Comparison of ENCODE assay signal across 15 cellular contexts in genomic region chr20:51062065-51062464, GRCh38. TPM values are rescaled to one million over a fixed set of nuclear protein-coding genes. Genes with fewer than 3 reads are reported as not detected.
DNase-seq lines count a peak whose midpoint lies in the region; TF ChIP-seq lines count a peak whose summit lies in the region.
"Had no signal": no experiment of that assay in that cellular context is flagged by ENCODE, and none has a peak within 500 bp of the region (broad histone marks: within the 10 kb centered on the region; RNA-seq: fewer than 3 reads in every experiment).

No MANE protein-coding gene starts in this region.

- POLR2A ChIA-PET in activated CD4-positive, alpha-beta memory T cell treated with anti-CD3 and anti-CD28 coated beads for 36 hours (lab: Charles Lee): no interaction called here
- POLR2A ChIA-PET in activated CD4-positive, alpha-beta memory T cell treated with anti-CD3 and anti-CD28 coated beads, Interleukin-2, amount 10 ng/mL, durations not matched to agents 7 days and 5 days (lab: Charles Lee): no interaction called here

- peak; percentile 84 for DNase-seq in activated CD4-positive, alpha-beta memory T cell treated with anti-CD3 and anti-CD28 coated beads for 36 hours
- DNase-seq in activated CD4-positive, alpha-beta memory T cell treated with anti-CD3 and anti-CD28 coated beads, Interleukin-2, amount 10 ng/mL, durations not matched to agents 7 days and 5 days: no peak
- DNase-seq in activated T-cell treated with anti-CD3 and anti-CD28 coated beads, Interleukin-2, amount 50 U/mL, for 48 hours: peak; percentile 71 to 76
- DNase-seq in mesenteric fat pad (ENCODE audit: low spot score): peak; percentile 16
- peak; percentile 15 for DNase-seq in stimulated activated CD8-positive, alpha-beta memory T cell treated with anti-CD3 and anti-CD28 coated beads, Interleukin-7, amount 100 ng/mL, for 24 hours (ENCODE audit: low read depth)
- no peak for DNase-seq in endothelial cell (ENCODE audit: low spot score)
- DNase-seq in G401 (ENCODE audit: low spot score): no peak
- no peak for DNase-seq in SW480 (ENCODE audit: low spot score)
- DNase-seq: anterior cingulate cortex, erythroblast, heart left ventricle, kidney glomerular epithelial cell, NCI-H187 treated with DMSO at 0.1 percent for 48 hours, NCI-H524 treated with DMSO at 0.1 percent for 48 hours, SW 1271 had no signal

- TF ChIP-seq CTCF in endothelial cell (IDR thresholded peaks at IDR 0.05; ENCODE audit: unreplicated experiment): no peak

- CTCF ChIA-PET in activated CD4-positive, alpha-beta memory T cell treated with anti-CD3 and anti-CD28 coated beads for 36 hours (lab: Charles Lee): interaction anchor here (1.1 kb wide), 1 partner anchor 130 kb away, joined by 3 read pairs; no protein-coding TSS in a partner anchor
- CTCF ChIA-PET in activated CD4-positive, alpha-beta memory T cell treated with anti-CD3 and anti-CD28 coated beads, Interleukin-2, amount 10 ng/mL, durations not matched to agents 7 days and 5 days (lab: Charles Lee): no interaction called here

- intact Hi-C loops in activated CD4-positive, alpha-beta memory T cell treated with anti-CD3 and anti-CD28 coated beads for 36 hours (cut with micrococcal nuclease): loop anchor here (1.0 to 10.0 kb wide), 4 partner anchors 82 to 573 kb away; no protein-coding TSS in a partner anchor

- peak overlapping the region; percentile 71 for H3K27ac Mint-ChIP-seq in activated CD4-positive, alpha-beta memory T cell treated with anti-CD3 and anti-CD28 coated beads for 36 hours
- H3K27ac Mint-ChIP-seq in activated CD4-positive, alpha-beta memory T cell treated with anti-CD3 and anti-CD28 coated beads, Interleukin-2, amount 10 ng/mL, durations not matched to agents 7 days and 5 days: no peak overlapping the region
- H3K27ac Mint-ChIP-seq in endothelial cell (ENCODE audit: unreplicated experiment): no peak overlapping the region

- peaks cover 48% of the 10 kb centered on the region for H3K4me1 Mint-ChIP-seq in activated CD4-positive, alpha-beta memory T cell treated with anti-CD3 and anti-CD28 coated beads for 36 hours (ENCODE audit: low read depth)
- peaks cover 8% of the 10 kb centered on the region for H3K4me1 Mint-ChIP-seq in activated CD4-positive, alpha-beta memory T cell treated with anti-CD3 and anti-CD28 coated beads, Interleukin-2, amount 10 ng/mL, durations not matched to agents 7 days and 5 days
- no peaks in the 10 kb centered on the region for H3K4me1 Mint-ChIP-seq in endothelial cell (ENCODE audit: unreplicated experiment)

- peaks cover 29% of the 10 kb centered on the region for H3K27me3 Mint-ChIP-seq in activated CD4-positive, alpha-beta memory T cell treated with anti-CD3 and anti-CD28 coated beads for 36 hours
- peaks cover 40% of the 10 kb centered on the region for H3K27me3 Mint-ChIP-seq in activated CD4-positive, alpha-beta memory T cell treated with anti-CD3 and anti-CD28 coated beads, Interleukin-2, amount 10 ng/mL, durations not matched to agents 7 days and 5 days
- H3K27me3 Mint-ChIP-seq in endothelial cell (ENCODE audit: unreplicated experiment): peaks cover 4% of the 10 kb centered on the region

- peaks cover 1% of the 10 kb centered on the region for H3K36me3 Mint-ChIP-seq in activated CD4-positive, alpha-beta memory T cell treated with anti-CD3 and anti-CD28 coated beads for 36 hours
- no peaks in the 10 kb centered on the region for H3K36me3 Mint-ChIP-seq in activated CD4-positive, alpha-beta memory T cell treated with anti-CD3 and anti-CD28 coated beads, Interleukin-2, amount 10 ng/mL, durations not matched to agents 7 days and 5 days (ENCODE audit: low read depth)
- no peaks in the 10 kb centered on the region for H3K36me3 Mint-ChIP-seq in endothelial cell (ENCODE audit: low read depth, unreplicated experiment)

- peaks cover 18% of the 10 kb centered on the region for H3K9me3 Mint-ChIP-seq in activated CD4-positive, alpha-beta memory T cell treated with anti-CD3 and anti-CD28 coated beads for 36 hours
- H3K9me3 Mint-ChIP-seq in activated CD4-positive, alpha-beta memory T cell treated with anti-CD3 and anti-CD28 coated beads, Interleukin-2, amount 10 ng/mL, durations not matched to agents 7 days and 5 days: peaks cover 5% of the 10 kb centered on the region
- no peaks in the 10 kb centered on the region for H3K9me3 Mint-ChIP-seq in endothelial cell (ENCODE audit: unreplicated experiment)

- peak overlapping the region; percentile 2 for H3K4me3 Mint-ChIP-seq in activated CD4-positive, alpha-beta memory T cell treated with anti-CD3 and anti-CD28 coated beads for 36 hours
- no peak overlapping the region for H3K4me3 Mint-ChIP-seq in activated CD4-positive, alpha-beta memory T cell treated with anti-CD3 and anti-CD28 coated beads, Interleukin-2, amount 10 ng/mL, durations not matched to agents 7 days and 5 days
- H3K4me3 Mint-ChIP-seq in endothelial cell (ENCODE audit: unreplicated experiment): no peak overlapping the region

- in situ Hi-C loops in G401 (cut with HindIII; ENCODE audit: low sequenced_read_pairs): no loop called here

RNA-seq across cellular contexts. Expression of gene KCNG1, which starts 39.2 kb away (rescaled TPM):
- 1 to 10 TPM; 1.6 to 2.1 TPM for total RNA-seq in activated CD4-positive, alpha-beta memory T cell treated with anti-CD3 and anti-CD28 coated beads for 36 hours
- total RNA-seq in activated CD4-positive, alpha-beta memory T cell treated with anti-CD3 and anti-CD28 coated beads, Interleukin-2, amount 10 ng/mL, durations not matched to agents 7 days and 5 days: under 1 TPM; 0.13 to 0.30 TPM
- total RNA-seq in mesenteric fat pad: 0.19 TPM
- total RNA-seq in endothelial cell (ENCODE audit: unreplicated experiment): 4.4 TPM
- 0.85 and 1.4 TPM in 2 replicates for total RNA-seq in G401 (2014; rRNA removed; shearing (Covaris generic))

Comparison
In these comparisons a context has a peak if more than half of its experiments do, and no peak if none do; other contexts are left out.
1. DNase-seq: peak in activated CD4-positive, alpha-beta memory T cell treated with anti-CD3 and anti-CD28 coated beads for 36 hours (single experiment), activated T-cell treated with anti-CD3 and anti-CD28 coated beads, Interleukin-2, amount 50 U/mL, for 48 hours (2 of 2), mesenteric fat pad (single experiment) and stimulated activated CD8-positive, alpha-beta memory T cell treated with anti-CD3 and anti-CD28 coated beads, Interleukin-7, amount 100 ng/mL, for 24 hours (single experiment); none in activated CD4-positive, alpha-beta memory T cell treated with anti-CD3 and anti-CD28 coated beads, Interleukin-2, amount 10 ng/mL, durations not matched to agents 7 days and 5 days (single experiment), endothelial cell (single experiment), G401 (single experiment) and SW480 (single experiment).